Comparison of ENCODE assay signal across 1 cellular context in the genomic region with DNA sequence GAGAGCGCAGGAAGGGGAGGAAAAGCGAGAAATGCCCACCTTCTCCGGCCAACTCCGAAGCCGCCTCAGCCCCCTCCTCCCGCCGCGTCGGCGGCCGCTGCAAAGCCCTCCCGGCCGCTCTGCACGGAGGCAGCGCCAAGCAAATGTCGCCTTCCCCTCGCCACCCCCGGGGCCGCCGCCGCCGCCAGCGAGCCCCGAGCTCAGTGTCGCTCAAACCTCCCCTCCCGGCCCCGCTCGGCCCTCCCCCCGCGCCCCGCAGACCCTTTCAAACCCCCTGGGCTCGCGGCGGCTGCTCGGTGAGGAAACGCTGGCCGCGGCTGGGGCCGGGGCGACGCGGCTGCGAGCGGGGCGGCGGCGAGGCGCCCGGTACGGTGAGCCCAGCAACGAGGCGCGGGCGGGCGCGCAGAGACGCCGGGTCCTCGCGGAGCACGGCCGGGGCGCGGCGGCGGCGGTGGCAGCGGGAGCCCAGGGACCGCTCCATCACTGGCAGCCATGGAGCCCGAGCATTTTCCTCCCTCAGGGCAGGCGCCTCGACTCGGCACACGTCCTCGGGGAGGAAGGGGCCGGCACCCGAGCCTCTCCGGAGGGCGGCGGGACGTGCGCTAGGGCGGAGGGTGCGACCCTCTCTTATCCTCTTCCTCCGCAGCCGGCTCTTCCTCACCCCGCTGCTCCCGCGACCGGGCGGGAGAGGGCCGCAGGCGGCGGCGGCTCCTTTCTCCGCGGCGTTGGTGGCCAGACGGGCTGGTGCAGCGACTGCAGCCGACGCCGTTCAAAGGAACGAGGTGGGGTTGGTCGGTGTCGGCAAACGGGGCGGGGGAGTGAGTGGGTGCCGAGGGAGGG.
TF ChIP-seq lines count a peak whose summit lies in the region.

No MANE protein-coding gene starts in this region.

TF ChIP-seq in K562, 482 proteins besides CTCF, POLR2A, EP300 and RAD21 (continued from another document):
- TF ChIP-seq, protein P1, sequence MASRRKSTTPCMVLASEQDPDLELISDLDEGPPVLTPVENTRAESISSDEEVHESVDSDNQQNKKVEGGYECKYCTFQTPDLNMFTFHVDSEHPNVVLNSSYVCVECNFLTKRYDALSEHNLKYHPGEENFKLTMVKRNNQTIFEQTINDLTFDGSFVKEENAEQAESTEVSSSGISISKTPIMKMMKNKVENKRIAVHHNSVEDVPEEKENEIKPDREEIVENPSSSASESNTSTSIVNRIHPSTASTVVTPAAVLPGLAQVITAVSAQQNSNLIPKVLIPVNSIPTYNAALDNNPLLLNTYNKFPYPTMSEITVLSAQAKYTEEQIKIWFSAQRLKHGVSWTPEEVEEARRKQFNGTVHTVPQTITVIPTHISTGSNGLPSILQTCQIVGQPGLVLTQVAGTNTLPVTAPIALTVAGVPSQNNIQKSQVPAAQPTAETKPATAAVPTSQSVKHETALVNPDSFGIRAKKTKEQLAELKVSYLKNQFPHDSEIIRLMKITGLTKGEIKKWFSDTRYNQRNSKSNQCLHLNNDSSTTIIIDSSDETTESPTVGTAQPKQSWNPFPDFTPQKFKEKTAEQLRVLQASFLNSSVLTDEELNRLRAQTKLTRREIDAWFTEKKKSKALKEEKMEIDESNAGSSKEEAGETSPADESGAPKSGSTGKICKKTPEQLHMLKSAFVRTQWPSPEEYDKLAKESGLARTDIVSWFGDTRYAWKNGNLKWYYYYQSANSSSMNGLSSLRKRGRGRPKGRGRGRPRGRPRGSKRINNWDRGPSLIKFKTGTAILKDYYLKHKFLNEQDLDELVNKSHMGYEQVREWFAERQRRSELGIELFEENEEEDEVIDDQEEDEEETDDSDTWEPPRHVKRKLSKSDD (conservative IDR thresholded peaks at IDR 0.05; ENCODE audit: low read length) = no peak
- TF ChIP-seq MXI1 (IDR thresholded peaks at IDR 0.05; ENCODE audit: low read depth, low read length) (no peak), DIDO1 (tag; IDR thresholded peaks at IDR 0.05; ENCODE audit: low read depth) (no peak), U2AF2 (optimal IDR thresholded peaks at IDR 0.05; ENCODE audit: low read depth, low read length) (no peak), ZNF239 (CRISPR knock-in tag; IDR thresholded peaks at IDR 0.05) (no peak), SRF (CRISPR knock-in tag; IDR thresholded peaks at IDR 0.05) (no peak)
- TF ChIP-seq, protein P2, sequence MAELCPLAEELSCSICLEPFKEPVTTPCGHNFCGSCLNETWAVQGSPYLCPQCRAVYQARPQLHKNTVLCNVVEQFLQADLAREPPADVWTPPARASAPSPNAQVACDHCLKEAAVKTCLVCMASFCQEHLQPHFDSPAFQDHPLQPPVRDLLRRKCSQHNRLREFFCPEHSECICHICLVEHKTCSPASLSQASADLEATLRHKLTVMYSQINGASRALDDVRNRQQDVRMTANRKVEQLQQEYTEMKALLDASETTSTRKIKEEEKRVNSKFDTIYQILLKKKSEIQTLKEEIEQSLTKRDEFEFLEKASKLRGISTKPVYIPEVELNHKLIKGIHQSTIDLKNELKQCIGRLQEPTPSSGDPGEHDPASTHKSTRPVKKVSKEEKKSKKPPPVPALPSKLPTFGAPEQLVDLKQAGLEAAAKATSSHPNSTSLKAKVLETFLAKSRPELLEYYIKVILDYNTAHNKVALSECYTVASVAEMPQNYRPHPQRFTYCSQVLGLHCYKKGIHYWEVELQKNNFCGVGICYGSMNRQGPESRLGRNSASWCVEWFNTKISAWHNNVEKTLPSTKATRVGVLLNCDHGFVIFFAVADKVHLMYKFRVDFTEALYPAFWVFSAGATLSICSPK (IDR thresholded peaks at IDR 0.05; ENCODE audit: borderline replicate concordance) = no peak
